ENCODE assay signal across 1 cellular context in genomic region chr17:65052585-65052984, GRCh38.
TF ChIP-seq lines count a peak whose summit lies in the region.

No MANE protein-coding gene starts in this region.

TF ChIP-seq in K562, 482 proteins besides CTCF, POLR2A, EP300 and RAD21:
- TF ChIP-seq NFE2 (IDR thresholded peaks at IDR 0.05; ENCODE audit: low read depth) (no peak), ZNF639 (CRISPR knock-in tag; conservative IDR thresholded peaks at IDR 0.05 in 1 of 2, IDR thresholded peaks at IDR 0.05 in 1 of 2) (no peak), MTA3 (IDR thresholded peaks at IDR 0.05; ENCODE audit: borderline replicate concordance) (no peak), NFIC (IDR thresholded peaks at IDR 0.05) (peak; percentile 97), NEUROD1 (IDR thresholded peaks at IDR 0.05; ENCODE audit: borderline replicate concordance, low read depth, low read length, partially characterized antibody) (no peak), ZNF449 (CRISPR knock-in tag; IDR thresholded peaks at IDR 0.05) (no peak), LCOR (CRISPR knock-in tag; IDR thresholded peaks at IDR 0.05) (no peak), EP400 (IDR thresholded peaks at IDR 0.05) (no peak), HLTF (IDR thresholded peaks at IDR 0.05) (no peak), RB1 (IDR thresholded peaks at IDR 0.05; ENCODE audit: low read depth) (no peak), ZNF512 (tag; IDR thresholded peaks at IDR 0.05) (no peak), ZBTB49 (CRISPR knock-in tag; IDR thresholded peaks at IDR 0.05; ENCODE audit: borderline replicate concordance) (no peak), NFIX (CRISPR knock-in tag; IDR thresholded peaks at IDR 0.05; ENCODE audit: low read depth) (peak; percentile 93)
TF ChIP-seq in K562: peak in this region for 2.
